In the genomic region with DNA sequence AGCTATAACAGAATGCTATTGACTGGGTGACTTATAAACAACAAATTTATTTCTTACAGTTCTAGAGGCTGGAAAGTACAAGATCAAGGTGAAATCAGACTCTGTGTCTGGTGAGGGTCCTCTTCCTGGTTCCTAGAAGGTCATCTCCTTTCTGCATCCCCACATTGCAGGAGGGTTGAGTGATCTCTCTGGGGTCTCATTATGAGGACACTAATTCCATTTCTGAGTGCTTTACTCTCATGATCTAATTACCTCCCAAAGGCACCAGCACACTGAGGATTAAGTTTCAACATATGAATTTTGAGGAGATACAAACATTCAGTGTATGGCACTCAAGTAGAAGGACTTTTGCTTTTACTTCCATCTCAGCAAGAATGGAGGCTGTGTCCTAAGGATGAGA, we compare ENCODE assay signal across 14 cellular contexts.
DNase-seq lines count a peak whose midpoint lies in the region; ATAC-seq and TF ChIP-seq lines count a peak whose summit lies in the region.
"Had no signal": no experiment of that assay in that cellular context is flagged by ENCODE, and none has a peak within 500 bp of the region (broad histone marks: within the 10 kb centered on the region; RNA-seq: fewer than 3 reads in every experiment).

No MANE protein-coding gene starts in this region.

- no peaks in the 10 kb centered on the region for H3K27me3 Mint-ChIP-seq in activated T-helper 2 cell treated with anti-CD3 and anti-CD28 coated beads, Interferon-gamma antibody, Interleukin-2, Interleukin-4, amounts not matched to agents 10 μg/mL and 5 μg/mL and 100 μg/mL, durations not matched to agents 14 hours and 24 hours and 36 hours (ENCODE audit: low read depth)
- H3K27me3 Mint-ChIP-seq in stimulated activated naive CD8-positive, alpha-beta T cell treated with anti-CD3 and anti-CD28 coated beads, Interleukin-15, amount 100 ng/mL, for 72 hours: no peaks in the 10 kb centered on the region
- H3K27me3 Mint-ChIP-seq: naive B cell had no signal

- H3K36me3 ChIP-seq in liver (ENCODE audit: control insufficient read depth in 4 of 4, insufficient read depth in 3 of 4, low read depth in 1 of 4, low read length in 3 of 4) (peaks cover 0 to 5% (median 0%) of the 10 kb centered on the region in 4 donors), right lobe of liver (no peaks in the 10 kb centered on the region), MM.1S (replicated peaks; ENCODE audit: insufficient read depth, low read length) (no peaks in the 10 kb centered on the region)

- H3K27me3 ChIP-seq in liver (ENCODE audit: control insufficient read depth in 4 of 4, insufficient read depth in 4 of 4, low read length in 3 of 4): no peaks in the 10 kb centered on the region
- H3K27me3 ChIP-seq in right lobe of liver: no peaks in the 10 kb centered on the region
- H3K27me3 ChIP-seq in MM.1S (replicated peaks; ENCODE audit: insufficient read depth, low read length): no peaks in the 10 kb centered on the region

- no peaks in the 10 kb centered on the region for H3K79me2 ChIP-seq in MM.1S (ENCODE audit: low read length)

- TF ChIP-seq CTCF in liver (IDR thresholded peaks at IDR 0.05; ENCODE audit: low read depth, low read length, missing input control) (no peak), right lobe of liver (IDR thresholded peaks at IDR 0.05) (no peak), MM.1S (IDR thresholded peaks at IDR 0.05; ENCODE audit: low read length) (no peak)

- no peaks in the 10 kb centered on the region for H4K20me1 ChIP-seq in MM.1S (ENCODE audit: insufficient read depth, low read length)

- no peak overlapping the region for H3K4me2 ChIP-seq in MM.1S (ENCODE audit: low read depth, low read length)

- H3K4me1 Mint-ChIP-seq in activated T-helper 2 cell treated with anti-CD3 and anti-CD28 coated beads, Interferon-gamma antibody, Interleukin-2, Interleukin-4, amounts not matched to agents 10 μg/mL and 5 μg/mL and 100 μg/mL, durations not matched to agents 14 hours and 24 hours and 36 hours (ENCODE audit: low read depth): peaks cover 34% of the 10 kb centered on the region
- H3K4me1 Mint-ChIP-seq in stimulated activated naive CD8-positive, alpha-beta T cell treated with anti-CD3 and anti-CD28 coated beads, Interleukin-15, amount 100 ng/mL, for 72 hours: peaks cover 70% of the 10 kb centered on the region

- H3K4me3 Mint-ChIP-seq in activated T-helper 2 cell treated with anti-CD3 and anti-CD28 coated beads, Interferon-gamma antibody, Interleukin-2, Interleukin-4, amounts not matched to agents 10 μg/mL and 5 μg/mL and 100 μg/mL, durations not matched to agents 14 hours and 24 hours and 36 hours (ENCODE audit: low read depth): no peak overlapping the region
- H3K4me3 Mint-ChIP-seq in stimulated activated naive CD8-positive, alpha-beta T cell treated with anti-CD3 and anti-CD28 coated beads, Interleukin-15, amount 100 ng/mL, for 72 hours: peak overlapping the region; percentile 55 to 62

- H3K4me1 ChIP-seq in liver (ENCODE audit: control insufficient read depth in 4 of 4, insufficient read depth in 4 of 4, low read length in 3 of 4) (no peaks in the 10 kb centered on the region), right lobe of liver (no peaks in the 10 kb centered on the region), MM.1S (ENCODE audit: low read length) (0 out of 2 replicates have a peak, but pooled peaks cover 3% of the 10 kb centered on the region)

- no peaks in the 10 kb centered on the region for H3F3A ChIP-seq in MM.1S (ENCODE audit: insufficient read depth, low read length)

- H3K36me3 Mint-ChIP-seq in activated T-helper 2 cell treated with anti-CD3 and anti-CD28 coated beads, Interferon-gamma antibody, Interleukin-2, Interleukin-4, amounts not matched to agents 10 μg/mL and 5 μg/mL and 100 μg/mL, durations not matched to agents 14 hours and 24 hours and 36 hours (ENCODE audit: low read depth): peaks cover 26% of the 10 kb centered on the region

- H3K27ac ChIP-seq in liver (ENCODE audit: low read depth in 1 of 2, low read length in 2 of 2): peak overlapping the region; percentile 28 to 54
- no peak overlapping the region for H3K27ac ChIP-seq in right lobe of liver
- H3K27ac ChIP-seq in MM.1S (ENCODE audit: low read length): no peak overlapping the region

- peaks cover 0 to 2% (median 0%) of the 10 kb centered on the region in 4 donors for H3K9me3 ChIP-seq in liver (ENCODE audit: control insufficient read depth in 4 of 4, low read length in 3 of 4)
- no peaks in the 10 kb centered on the region for H3K9me3 ChIP-seq in right lobe of liver
- no peaks in the 10 kb centered on the region for H3K9me3 ChIP-seq in MM.1S (replicated peaks; ENCODE audit: insufficient read depth, low read length)

- TF ChIP-seq POLR2A in right lobe of liver (IDR thresholded peaks at IDR 0.05): no peak

- peaks cover 42% of the 10 kb centered on the region for H3K9me3 Mint-ChIP-seq in activated T-helper 2 cell treated with anti-CD3 and anti-CD28 coated beads, Interferon-gamma antibody, Interleukin-2, Interleukin-4, amounts not matched to agents 10 μg/mL and 5 μg/mL and 100 μg/mL, durations not matched to agents 14 hours and 24 hours and 36 hours
- peaks cover 30 to 31% of the 10 kb centered on the region in 2 donors for H3K9me3 Mint-ChIP-seq in stimulated activated naive CD8-positive, alpha-beta T cell treated with anti-CD3 and anti-CD28 coated beads, Interleukin-15, amount 100 ng/mL, for 72 hours

- DNase-seq in right lobe of liver: no peak
- no peak for DNase-seq in MM.1S
- DNase-seq in activated T-helper 2 cell treated with anti-CD3 and anti-CD28 coated beads, Interferon-gamma antibody, Interleukin-2, Interleukin-4, amounts not matched to agents 10 μg/mL and 5 μg/mL and 100 μg/mL, durations not matched to agents 14 hours and 24 hours and 36 hours (ENCODE audit: low spot score): no peak
- DNase-seq in stimulated activated naive CD8-positive, alpha-beta T cell treated with anti-CD3 and anti-CD28 coated beads, Interleukin-15, amount 100 ng/mL, for 72 hours: peak in 1 of 2 donors; percentile 16
- DNase-seq in NCI-H748 treated with DMSO at 0.1 percent for 48 hours (lab: John Stamatoyannopoulos, UW): no peak
- DNase-seq: activated CD4-positive, alpha-beta T cell treated with anti-CD3 and anti-CD28 coated beads for 4 hours; erythroblast; hippocampal formation; naive B cell; NCI-H2227 treated with DMSO at 0.1 percent for 48 hours; stimulated activated CD4-positive, alpha-beta T cell treated with anti-CD3 and anti-CD28 coated beads, Interleukin-4, amount 100 ng/mL, for 4 hours had no signal

- H3K4me3 ChIP-seq in liver (ENCODE audit: low read depth in 1 of 3, low read length in 3 of 3) (no peak overlapping the region), right lobe of liver (no peak overlapping the region), MM.1S (ENCODE audit: low read length) (no peak overlapping the region)

- peak overlapping the region; percentile 78 for H3K27ac Mint-ChIP-seq in activated T-helper 2 cell treated with anti-CD3 and anti-CD28 coated beads, Interferon-gamma antibody, Interleukin-2, Interleukin-4, amounts not matched to agents 10 μg/mL and 5 μg/mL and 100 μg/mL, durations not matched to agents 14 hours and 24 hours and 36 hours
- peak overlapping the region; percentile 88 to 91 for H3K27ac Mint-ChIP-seq in stimulated activated naive CD8-positive, alpha-beta T cell treated with anti-CD3 and anti-CD28 coated beads, Interleukin-15, amount 100 ng/mL, for 72 hours
- H3K27ac Mint-ChIP-seq: naive B cell had no signal

- no peak for TF ChIP-seq RAD21 in liver (IDR thresholded peaks at IDR 0.05)

- intact Hi-C loops in right lobe of liver (cut with DNase I): no loop called here
- intact Hi-C loops in activated T-helper 2 cell treated with anti-CD3 and anti-CD28 coated beads, Interferon-gamma antibody, Interleukin-2, Interleukin-4, amounts not matched to agents 10 μg/mL and 5 μg/mL and 100 μg/mL, durations not matched to agents 14 hours and 24 hours and 36 hours (cut with micrococcal nuclease): loop anchor here (1.0 to 5.0 kb wide), 3 partner anchors 190 to 801 kb away; no protein-coding TSS in a partner anchor

- peak overlapping the region in 1 of 2 donors; percentile 2 for H3K9ac ChIP-seq in liver (ENCODE audit: low read depth in 1 of 2, low read length in 2 of 2)
- H3K9ac ChIP-seq in MM.1S (ENCODE audit: low read length): no peak overlapping the region

- no peaks in the 10 kb centered on the region for H3K9me2 ChIP-seq in MM.1S (replicated peaks; ENCODE audit: insufficient read depth, low read length)

- H2AFZ ChIP-seq in MM.1S (ENCODE audit: low read length): peak overlapping the region; percentile 11; the same call in 1 of the 2 replicates

- ATAC-seq in right lobe of liver: no peak
- peak; percentile 39 for ATAC-seq in stimulated activated naive CD8-positive, alpha-beta T cell treated with anti-CD3 and anti-CD28 coated beads, Interleukin-15, amount 100 ng/mL, for 72 hours
- no peak for ATAC-seq in GM21528 (IDR thresholded peaks at IDR 0.05; ENCODE audit: low FRiP score, unreplicated experiment)
- ATAC-seq in GM21526 (IDR thresholded peaks at IDR 0.05; ENCODE audit: low FRiP score, unreplicated experiment): no peak

TF ChIP-seq in liver, 16 proteins besides CTCF, POLR2A, EP300 and RAD21 (continues in another document):
- no peak for TF ChIP-seq JUND (IDR thresholded peaks at IDR 0.05)
- TF ChIP-seq EGR1 (IDR thresholded peaks at IDR 0.05; ENCODE audit: low read depth in 2 of 2): no peak
- TF ChIP-seq, protein P1, sequence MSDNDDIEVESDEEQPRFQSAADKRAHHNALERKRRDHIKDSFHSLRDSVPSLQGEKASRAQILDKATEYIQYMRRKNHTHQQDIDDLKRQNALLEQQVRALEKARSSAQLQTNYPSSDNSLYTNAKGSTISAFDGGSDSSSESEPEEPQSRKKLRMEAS (IDR thresholded peaks at IDR 0.05): no peak
- no peak for TF ChIP-seq HNF4G (IDR thresholded peaks at IDR 0.05)
- no peak for TF ChIP-seq TAF1 (conservative IDR thresholded peaks at IDR 0.05)
- no peak for TF ChIP-seq RXRA (IDR thresholded peaks at IDR 0.05)
- no peak for TF ChIP-seq YY1 (IDR thresholded peaks at IDR 0.05)
- TF ChIP-seq HNF4A (conservative IDR thresholded peaks at IDR 0.05): no peak
- TF ChIP-seq SP1 (IDR thresholded peaks at IDR 0.05): no peak
- TF ChIP-seq NR2F2 (IDR thresholded peaks at IDR 0.05): no peak
- no peak for TF ChIP-seq FOXA1 (IDR thresholded peaks at IDR 0.05)
- TF ChIP-seq, protein P2, sequence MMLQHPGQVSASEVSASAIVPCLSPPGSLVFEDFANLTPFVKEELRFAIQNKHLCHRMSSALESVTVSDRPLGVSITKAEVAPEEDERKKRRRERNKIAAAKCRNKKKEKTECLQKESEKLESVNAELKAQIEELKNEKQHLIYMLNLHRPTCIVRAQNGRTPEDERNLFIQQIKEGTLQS (IDR thresholded peaks at IDR 0.05): no peak
- no peak for TF ChIP-seq GABPA (IDR thresholded peaks at IDR 0.05 in 1 of 2, conservative IDR thresholded peaks at IDR 0.05 in 1 of 2)
- no peak for TF ChIP-seq FOXA2 (IDR thresholded peaks at IDR 0.05)

Comparison
In these comparisons a context has a peak if more than half of its experiments do, and no peak if none do; other contexts are left out.
1. H3K27ac ChIP-seq: peak in liver (2 of 2); none in right lobe of liver (0 of 3) and MM.1S (single experiment).